ENCODE assay signal across 8 cellular contexts in the genomic region with DNA sequence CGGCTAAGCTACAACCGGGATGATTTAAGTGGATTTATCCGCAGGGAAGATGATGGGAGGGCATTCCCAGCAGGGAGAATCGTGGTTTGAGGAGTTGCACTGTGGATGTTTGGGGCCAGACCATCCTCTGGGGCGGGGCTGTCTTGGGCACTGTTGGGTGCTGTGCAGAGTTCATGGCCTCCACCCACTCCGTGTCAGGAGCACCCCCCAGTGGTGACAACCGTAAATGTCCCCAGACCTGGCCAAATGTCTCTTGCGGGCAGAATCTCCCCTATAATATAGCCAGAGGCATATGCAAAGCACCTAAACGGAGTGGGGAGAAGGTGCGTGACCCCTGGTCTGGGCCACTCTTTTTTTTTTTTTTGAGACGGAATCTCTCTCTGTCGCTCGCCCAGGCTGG. TPM values are rescaled to one million over a fixed set of nuclear protein-coding genes. Genes with fewer than 3 reads are reported as not detected.
DNase-seq lines count a peak whose midpoint lies in the region; ATAC-seq, FAIRE-seq and TF ChIP-seq lines count a peak whose summit lies in the region.

No MANE protein-coding gene starts in this region.

- H3K36me3 ChIP-seq in esophagus muscularis mucosa (peaks cover 34 to 88% (median 69%) of the 10 kb centered on the region in 4 donors), small intestine (ENCODE audit: control insufficient read depth in 2 of 2, insufficient read depth in 2 of 2, low read length in 2 of 2) (peaks cover 0 to 3% of the 10 kb centered on the region in 2 donors)

- peak; percentile 22 for DNase-seq in COLO668 (lab: John Stamatoyannopoulos, UW; ENCODE audit: unreplicated experiment)
- DNase-seq in LNCaP clone FGC (ENCODE audit: low read depth) = no peak
- peak in 2 of 3 experiments; percentile 13 to 31 for DNase-seq in activated CD8-positive, alpha-beta memory T cell treated with anti-CD3 and anti-CD28 coated beads for 48 hours (ENCODE audit: low read depth in 2 of 3, low spot score in 2 of 3)
- DNase-seq in esophagus muscularis mucosa (ENCODE audit: extremely low spot score) = no peak
- peak; percentile 72 for DNase-seq in small intestine
- DNase-seq in G401 (ENCODE audit: low spot score) = no peak
- DNase-seq in NOMO-1 (lab: John Stamatoyannopoulos, UW; ENCODE audit: unreplicated experiment in 2 of 2) = no peak

- in situ Hi-C loops in G401 (cut with HindIII; ENCODE audit: low sequenced_read_pairs) = no loop called here

- H3K9me3 ChIP-seq in esophagus muscularis mucosa = no peaks in the 10 kb centered on the region
- H3K9me3 ChIP-seq in small intestine (ENCODE audit: control insufficient read depth, low read depth) = no peaks in the 10 kb centered on the region

- FAIRE-seq in small intestine (lab: Jason Lieb, UNC) = no peak

- ATAC-seq in HG02610 (IDR thresholded peaks at IDR 0.05; ENCODE audit: unreplicated experiment) = no peak

- TF ChIP-seq EP300 in esophagus muscularis mucosa (IDR thresholded peaks at IDR 0.05) = no peak

- intact Hi-C loops in esophagus muscularis mucosa (cut with DNase I) = no loop called here

- TF ChIP-seq CTCF in LNCaP clone FGC (IDR thresholded peaks at IDR 0.05; ENCODE audit: control insufficient read depth, extremely low read depth, insufficient read depth) (peak; percentile 38), esophagus muscularis mucosa (IDR thresholded peaks at IDR 0.05) (peak; percentile 32 to 53 (median 46))

- no peak for TF ChIP-seq POLR2A in esophagus muscularis mucosa (IDR thresholded peaks at IDR 0.05; ENCODE audit: low read depth)

- WGBS in esophagus muscularis mucosa = 59% methylated on average over 12 of the region's 13 CpGs
- 64 to 66% (median 66%) methylated on average over 12 to 13 of the region's 13 CpGs for WGBS in small intestine, 3 donors

- H3K4me3 ChIP-seq in LNCaP clone FGC (ENCODE audit: low read depth, low read length) (no peak overlapping the region), esophagus muscularis mucosa (no peak overlapping the region), small intestine (ENCODE audit: low read depth in 1 of 2, low read length in 2 of 2) (no peak overlapping the region)

- H3K27me3 ChIP-seq in esophagus muscularis mucosa (no peaks in the 10 kb centered on the region), small intestine (ENCODE audit: control insufficient read depth in 2 of 2, insufficient read depth in 2 of 2, low read length in 2 of 2) (no peaks in the 10 kb centered on the region)

- H3K27ac ChIP-seq in esophagus muscularis mucosa (replicated peaks in 1 of 4) = peak overlapping the region; percentile 34 to 78 (median 72)
- H3K27ac ChIP-seq in small intestine (ENCODE audit: low read depth in 1 of 2, low read length in 1 of 2) = no peak overlapping the region

- H3K4me1 ChIP-seq in esophagus muscularis mucosa (peaks cover 41 to 77% (median 64%) of the 10 kb centered on the region in 4 donors), small intestine (ENCODE audit: control insufficient read depth in 2 of 2, insufficient read depth in 1 of 2, low read depth in 1 of 2, low read length in 1 of 2) (peaks cover 2 to 3% of the 10 kb centered on the region in 2 donors)

RNA-seq across cellular contexts. Expression of a gene that starts 40.2 kb away (rescaled TPM):
- total RNA-seq in esophagus muscularis mucosa = not detected
- 1,000 to 10,000 TPM in 2 of 3 donors, 100 to 1,000 TPM in 1; 270 to 1,947 (median 1,892) TPM for polyA plus RNA-seq in small intestine
- 0.24 TPM in 1 of 2 replicates, not detected in the other for total RNA-seq in G401 (2014; rRNA removed; shearing (Covaris generic))

RNA-seq across cellular contexts. Expression of a gene that starts 43.2 kb away (rescaled TPM):
- total RNA-seq in esophagus muscularis mucosa = not detected
- polyA plus RNA-seq in small intestine = under 1 TPM in 1 of 3 donors, not detected in 2; 0.63 TPM
- total RNA-seq in G401 (2014; rRNA removed; shearing (Covaris generic)) = not detected in 2 replicates

Comparison
In these comparisons a context has a peak if more than half of its experiments do, and no peak if none do; other contexts are left out.
1. DNase-seq: peak in COLO668 (single experiment), activated CD8-positive, alpha-beta memory T cell treated with anti-CD3 and anti-CD28 coated beads for 48 hours (2 of 3) and small intestine (single experiment); none in LNCaP clone FGC (single experiment), esophagus muscularis mucosa (single experiment), G401 (single experiment) and NOMO-1 (0 of 2).
2. H3K27ac ChIP-seq: peak in esophagus muscularis mucosa (4 of 4); none in small intestine (0 of 2).